ENCODE assay signal across 8 cellular contexts in the genomic region with DNA sequence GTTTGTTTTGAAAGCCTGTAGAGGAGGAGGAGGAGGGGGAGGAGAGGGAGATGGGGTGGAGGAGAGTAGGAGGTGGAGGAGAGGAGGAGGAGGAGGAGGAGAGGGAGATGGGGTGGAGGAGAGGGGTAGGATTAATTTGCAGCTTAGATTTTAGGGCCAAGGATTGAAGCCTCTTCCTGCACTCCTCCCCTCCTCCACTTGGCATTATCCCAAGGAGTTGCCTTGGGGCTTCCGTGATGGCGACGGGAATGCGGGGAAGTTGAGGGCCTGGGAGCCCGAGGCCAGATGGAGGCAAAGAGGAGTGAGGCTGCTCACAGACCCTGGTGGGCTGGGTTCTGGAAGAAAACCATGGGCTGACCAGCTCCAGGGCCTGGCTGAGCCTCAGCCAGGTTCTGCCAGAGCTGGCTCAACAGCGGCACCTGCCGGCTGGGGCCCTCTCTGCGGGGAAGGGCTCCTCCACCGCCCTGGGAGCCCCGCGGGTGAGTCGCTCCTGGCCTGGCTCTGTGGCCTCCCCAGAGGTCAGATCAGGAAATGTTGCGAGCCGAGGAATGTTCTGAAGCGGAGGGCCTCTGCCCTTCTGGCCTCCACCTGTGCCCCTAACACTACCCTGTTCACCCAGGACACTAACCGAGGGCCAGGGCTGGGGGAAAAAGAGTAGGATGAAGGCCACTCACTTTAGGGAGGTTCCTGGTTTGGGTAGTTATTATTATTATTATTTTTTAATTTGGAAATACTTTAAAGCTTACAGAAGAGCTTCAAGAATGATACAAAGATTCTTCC. TPM values are rescaled to one million over a fixed set of nuclear protein-coding genes. Genes with fewer than 3 reads are reported as not detected.
DNase-seq lines count a peak whose midpoint lies in the region; ATAC-seq, FAIRE-seq and TF ChIP-seq lines count a peak whose summit lies in the region.

No MANE protein-coding gene starts in this region.

- no peaks in the 10 kb centered on the region for H3K9me3 ChIP-seq in endothelial cell of umbilical vein (replicated peaks; ENCODE audit: control insufficient read depth, insufficient read depth, low read length)

- CTCF ChIA-PET in endothelial cell of umbilical vein (lab: Charles Lee): interaction anchor here (0.6 to 10.5 kb wide), 29 partner anchors 9 to 420 kb away, joined by 3 to 476 read pairs (median 5); a partner anchor contains a TSS

- H3K4me3 ChIP-seq in endothelial cell of umbilical vein (replicated peaks in 1 of 3; ENCODE audit: insufficient read depth in 1 of 3, low read depth in 1 of 3, low read length in 3 of 3): no peak overlapping the region

- no peaks in the 10 kb centered on the region for H3K36me3 ChIP-seq in endothelial cell of umbilical vein (ENCODE audit: control insufficient read depth in 2 of 2, extremely low read depth in 1 of 2, insufficient read depth in 2 of 2, low read length in 2 of 2)

- in situ Hi-C loops in ACHN (cut with HindIII; ENCODE audit: low pct_ligation_motif_present, low pct_unique_long_range_greater_than_20kb, low sequenced_read_pairs): no loop called here

- ATAC-seq in GM18861 (IDR thresholded peaks at IDR 0.05; ENCODE audit: unreplicated experiment): peak; percentile 83

- H3K9ac ChIP-seq in endothelial cell of umbilical vein (replicated peaks; ENCODE audit: extremely low read depth, insufficient read depth, low read length): no peak overlapping the region

- peak; percentile 99 to 100 for TF ChIP-seq CTCF in endothelial cell of umbilical vein (IDR thresholded peaks at IDR 0.05; ENCODE audit: extremely low read depth in 1 of 2, insufficient read depth in 1 of 2, low read depth in 1 of 2, low read length in 2 of 2)

- POLR2A ChIA-PET in endothelial cell of umbilical vein (lab: Charles Lee): interaction anchor here (1.3 to 3.1 kb wide), 3 partner anchors 36 to 63 kb away, joined by 6 to 67 read pairs (median 8); a partner anchor contains a TSS

- TF ChIP-seq POLR2A in endothelial cell of umbilical vein (IDR thresholded peaks at IDR 0.05; ENCODE audit: low read depth, low read length): no peak

- no peaks in the 10 kb centered on the region for H4K20me1 ChIP-seq in endothelial cell of umbilical vein (replicated peaks; ENCODE audit: control insufficient read depth, extremely low read depth, insufficient read depth, low read length)

- FAIRE-seq in endothelial cell of umbilical vein (lab: Jason Lieb, UNC): peak; percentile 78

- intact Hi-C loops in endothelial cell of umbilical vein (cut with micrococcal nuclease): loop anchor here (1.0 kb wide), 2 partner anchors 48 to 62 kb away; a partner anchor contains a TSS

- dilution Hi-C loops in endothelial cell of umbilical vein (cut with MboI; ENCODE audit: extremely low pct_ligation_motif_present, low sequenced_read_pairs): no loop called here

- no peaks in the 10 kb centered on the region for H3K79me2 ChIP-seq in endothelial cell of umbilical vein (ENCODE audit: control insufficient read depth, insufficient read depth, low read length)

- H3K4me2 ChIP-seq in endothelial cell of umbilical vein (ENCODE audit: insufficient read depth, low read length): no peak overlapping the region

- no TSS peak for BruUV-seq in endothelial cell of umbilical vein (replicated peaks; lab: Mats Ljungman, UMichigan)

- H3K27me3 ChIP-seq in endothelial cell of umbilical vein (ENCODE audit: control insufficient read depth in 2 of 2, insufficient read depth in 2 of 2, low read length in 2 of 2): no peaks in the 10 kb centered on the region

- H3K4me1 ChIP-seq in endothelial cell of umbilical vein (ENCODE audit: control insufficient read depth, extremely low read depth, insufficient read depth, low read length): peaks cover 2% of the 10 kb centered on the region

- no peak overlapping the region for H3K27ac ChIP-seq in endothelial cell of umbilical vein (ENCODE audit: insufficient read depth, low read depth, low read length)

- H2AFZ ChIP-seq in endothelial cell of umbilical vein (ENCODE audit: low read depth, low read length): peak overlapping the region; percentile 82

- H3K9me1 ChIP-seq in endothelial cell of umbilical vein (replicated peaks; ENCODE audit: control insufficient read depth, extremely low read depth, insufficient read depth, low read length): no peaks in the 10 kb centered on the region

- peak; percentile 96 for DNase-seq in ACHN
- DNase-seq in HS-5 (ENCODE audit: low read depth): peak; percentile 45
- peak; percentile 74 for DNase-seq in NOMO-1 treated with DMSO at 0.1 percent for 48 hours (lab: John Stamatoyannopoulos, UW; ENCODE audit: unreplicated experiment)
- peak; percentile 69 for DNase-seq in activated CD8-positive, alpha-beta memory T cell treated with anti-CD3 and anti-CD28 coated beads, Interleukin-2, amount 50 U/mL, for 24 hours (ENCODE audit: extremely low read depth)
- DNase-seq in endothelial cell of umbilical vein (ENCODE audit: low read depth, low spot score): peak; percentile 86
- peak; percentile 91 for DNase-seq in midbrain (lab: John Stamatoyannopoulos, UW)
- DNase-seq in stimulated activated CD8-positive, alpha-beta memory T cell treated with anti-CD3 and anti-CD28 coated beads, Interleukin-15, amount 100 ng/mL, for 48 hours (ENCODE audit: low read depth in 2 of 2): peak; percentile 84 to 85

TF ChIP-seq in endothelial cell of umbilical vein, 7 proteins besides CTCF, POLR2A, EP300 and RAD21:
- TF ChIP-seq POLR2AphosphoS5 (IDR thresholded peaks at IDR 0.05; ENCODE audit: insufficient read depth, low read depth, low read length) (peak; percentile 40), EZH2 (IDR thresholded peaks at IDR 0.05; ENCODE audit: borderline replicate concordance, low read depth, low read length, severe bottlenecking) (no peak)

RNA-seq across cellular contexts. Expression of a gene that starts 23.9 kb away (rescaled TPM):
- 1.6 and 1.7 TPM in 2 replicates for total RNA-seq in endothelial cell of umbilical vein
- 0.30 and 0.95 TPM in 2 replicates for polyA plus RNA-seq in endothelial cell of umbilical vein
- polyA plus RNA-seq in endothelial cell of umbilical vein (2011; cell fraction: cytosol; rRNA removed): 0.53 and 0.79 TPM in 2 replicates
- polyA plus RNA-seq in endothelial cell of umbilical vein (2011; cell fraction: nucleus; rRNA removed): 3.0 TPM in 2 replicates
- 1.4 and 4.0 TPM in 2 replicates for polyA plus RNA-seq in endothelial cell of umbilical vein (2012)
- polyA minus RNA-seq in endothelial cell of umbilical vein: 1.1 TPM in 2 replicates
- 11.8 TPM for polyA minus RNA-seq in endothelial cell of umbilical vein (2011; cell fraction: cytosol; rRNA and poly(A)+ RNA removed)
- 1.0 and 1.3 TPM in 2 replicates for polyA minus RNA-seq in endothelial cell of umbilical vein (2011; cell fraction: nucleus; rRNA and poly(A)+ RNA removed)

RNA-seq across cellular contexts. Expression of a gene that starts 36.1 kb away (rescaled TPM):
- 3.8 and 4.3 TPM in 2 replicates for total RNA-seq in endothelial cell of umbilical vein
- polyA plus RNA-seq in endothelial cell of umbilical vein: 2.9 and 3.7 TPM in 2 replicates
- 2.9 and 3.4 TPM in 2 replicates for polyA plus RNA-seq in endothelial cell of umbilical vein (2011; cell fraction: cytosol; rRNA removed)
- polyA plus RNA-seq in endothelial cell of umbilical vein (2011; cell fraction: nucleus; rRNA removed): 2.9 and 3.1 TPM in 2 replicates
- 3.1 TPM in 2 replicates for polyA plus RNA-seq in endothelial cell of umbilical vein (2012)
- polyA minus RNA-seq in endothelial cell of umbilical vein: 0.92 and 1.4 TPM in 2 replicates
- 8.0 TPM for polyA minus RNA-seq in endothelial cell of umbilical vein (2011; cell fraction: cytosol; rRNA and poly(A)+ RNA removed)
- polyA minus RNA-seq in endothelial cell of umbilical vein (2011; cell fraction: nucleus; rRNA and poly(A)+ RNA removed): 0.58 and 0.96 TPM in 2 replicates

RNA-seq across cellular contexts. Expression of a gene that starts 49.5 kb away (rescaled TPM):
- total RNA-seq in endothelial cell of umbilical vein: 20.0 and 20.6 TPM in 2 replicates
- polyA plus RNA-seq in endothelial cell of umbilical vein: 5.0 and 7.0 TPM in 2 replicates
- 8.9 and 10.3 TPM in 2 replicates for polyA plus RNA-seq in endothelial cell of umbilical vein (2011; cell fraction: cytosol; rRNA removed)
- polyA plus RNA-seq in endothelial cell of umbilical vein (2011; cell fraction: nucleus; rRNA removed): 8.1 and 8.9 TPM in 2 replicates
- 11.3 and 14.3 TPM in 2 replicates for polyA plus RNA-seq in endothelial cell of umbilical vein (2012)
- 3.7 and 5.7 TPM in 2 replicates for polyA minus RNA-seq in endothelial cell of umbilical vein
- polyA minus RNA-seq in endothelial cell of umbilical vein (2011; cell fraction: cytosol; rRNA and poly(A)+ RNA removed): 12.7 TPM
- 3.8 and 4.3 TPM in 2 replicates for polyA minus RNA-seq in endothelial cell of umbilical vein (2011; cell fraction: nucleus; rRNA and poly(A)+ RNA removed)

Comparison
In these comparisons a context has a peak if more than half of its experiments do, and no peak if none do; other contexts are left out.
1. DNase-seq: peak in every context shown above with its lines; median percentile 96 in ACHN; 91 in midbrain; 86 in endothelial cell of umbilical vein; 84 in stimulated activated CD8-positive, alpha-beta memory T cell treated with anti-CD3 and anti-CD28 coated beads, Interleukin-15, amount 100 ng/mL, for 48 hours; 74 in NOMO-1 treated with DMSO at 0.1 percent for 48 hours; 69 in activated CD8-positive, alpha-beta memory T cell treated with anti-CD3 and anti-CD28 coated beads, Interleukin-2, amount 50 U/mL, for 24 hours; 45 in HS-5.